8 cellular contexts compared by ENCODE assay signal in genomic region chr1:205774277-205775014, GRCh38. TPM values are rescaled to one million over a fixed set of nuclear protein-coding genes. Genes with fewer than 3 reads are reported as not detected.
DNase-seq lines count a peak whose midpoint lies in the region; ATAC-seq and TF ChIP-seq lines count a peak whose summit lies in the region.

No MANE protein-coding gene starts in this region.

- no peak for DNase-seq in Jurkat, Clone E6-1 (ENCODE audit: low read depth, low spot score)
- DNase-seq in activated CD8-positive, alpha-beta memory T cell treated with anti-CD3 and anti-CD28 coated beads, Interleukin-2, amount 50 U/mL, for 1 hour (ENCODE audit: extremely low read depth): peak; percentile 10
- DNase-seq in transverse colon (peak; percentile 40), NCI-H1105 (lab: John Stamatoyannopoulos, UW) (no peak), mucosa of gallbladder (ENCODE audit: low spot score) (no peak)

- TF ChIP-seq EP300 in neural cell (conservative IDR thresholded peaks at IDR 0.05; ENCODE audit: poor library complexity, severe bottlenecking) (no peak), transverse colon (IDR thresholded peaks at IDR 0.05; ENCODE audit: low read depth) (no peak)

- WGBS in transverse colon (ENCODE audit: low coverage in 1 of 2), 2 donors: 10% methylated on average over 33 of the region's 33 CpGs; no CpG with 5 or more reads in 1 of the 2 donors

- H3K4me3 ChIP-seq in Jurkat, Clone E6-1 (ENCODE audit: low read length): peak overlapping the region; percentile 82
- H3K4me3 ChIP-seq in neural cell (ENCODE audit: low read length): peak overlapping the region; percentile 80
- H3K4me3 ChIP-seq in transverse colon: peak overlapping the region; percentile 39 to 82 (median 66)

- in situ Hi-C loops in transverse colon (cut with MboI; ENCODE audit: low pct_ligation_motif_present in 1 of 4, low pct_unique_long_range_greater_than_20kb in 1 of 4, low sequenced_read_pairs in 3 of 4): loop anchor here (25.0 kb wide), 3 partner anchors 138 to 338 kb away; partner anchors contain the start of gene AVPR1B (in 4 of the 4)

- H3K9me3 ChIP-seq in neural cell (ENCODE audit: low read length): no peaks in the 10 kb centered on the region
- H3K9me3 ChIP-seq in transverse colon: no peaks in the 10 kb centered on the region

- no peaks in the 10 kb centered on the region for H3K9me2 ChIP-seq in neural cell (ENCODE audit: insufficient read depth, low read length)

- H3K4me1 ChIP-seq in transverse colon: peaks cover 0 to 16% (median 4%) of the 10 kb centered on the region in 4 donors

- peak; percentile 16 for TF ChIP-seq POLR2A in GM18526 (IDR thresholded peaks at IDR 0.05; ENCODE audit: extremely low read depth, insufficient read length)
- TF ChIP-seq POLR2A in transverse colon (IDR thresholded peaks at IDR 0.05): no peak

- TF ChIP-seq CTCF in neural cell (IDR thresholded peaks at IDR 0.05; ENCODE audit: poor library complexity, severe bottlenecking) (no peak), transverse colon (IDR thresholded peaks at IDR 0.05) (no peak)

- H3K9ac ChIP-seq in neural cell (ENCODE audit: low read length): peak overlapping the region; percentile 49

- no peaks in the 10 kb centered on the region for H3K79me2 ChIP-seq in neural cell (replicated peaks; ENCODE audit: insufficient read depth, low read length)

- no peak overlapping the region for H3K27ac ChIP-seq in neural cell (ENCODE audit: low read length)
- H3K27ac ChIP-seq in transverse colon: peak overlapping the region; percentile 55 to 78 (median 70)

- peak overlapping the region; percentile 63 for H3K4me2 ChIP-seq in neural cell (ENCODE audit: low read length)

- intact Hi-C loops in transverse colon (cut with DNase I; ENCODE audit: low total_unique reads): no loop called here

- H4K20me1 ChIP-seq in neural cell (ENCODE audit: insufficient read depth): no peaks in the 10 kb centered on the region

- TF ChIP-seq RAD21 in neural cell (conservative IDR thresholded peaks at IDR 0.05): no peak

- H3K36me3 ChIP-seq in neural cell (ENCODE audit: insufficient read depth, low read length) (no peaks in the 10 kb centered on the region), transverse colon (no peaks in the 10 kb centered on the region)

- H3F3A ChIP-seq in neural cell (ENCODE audit: insufficient read depth, low read length, poor library complexity, severe bottlenecking): no peaks in the 10 kb centered on the region

- peaks cover 34% of the 10 kb centered on the region for H3K27me3 ChIP-seq in neural cell (ENCODE audit: insufficient read depth, low read depth, low read length)
- no peaks in the 10 kb centered on the region for H3K27me3 ChIP-seq in transverse colon

- peak; percentile 20 for ATAC-seq in esophagus mucosa

- H2AFZ ChIP-seq in neural cell (ENCODE audit: low read depth, low read length): no peak overlapping the region

TF ChIP-seq in neural cell, 6 proteins besides CTCF, POLR2A, EP300 and RAD21:
- TF ChIP-seq SMC3 (conservative IDR thresholded peaks at IDR 0.05; ENCODE audit: poor library complexity): no peak
- TF ChIP-seq, protein P1, sequence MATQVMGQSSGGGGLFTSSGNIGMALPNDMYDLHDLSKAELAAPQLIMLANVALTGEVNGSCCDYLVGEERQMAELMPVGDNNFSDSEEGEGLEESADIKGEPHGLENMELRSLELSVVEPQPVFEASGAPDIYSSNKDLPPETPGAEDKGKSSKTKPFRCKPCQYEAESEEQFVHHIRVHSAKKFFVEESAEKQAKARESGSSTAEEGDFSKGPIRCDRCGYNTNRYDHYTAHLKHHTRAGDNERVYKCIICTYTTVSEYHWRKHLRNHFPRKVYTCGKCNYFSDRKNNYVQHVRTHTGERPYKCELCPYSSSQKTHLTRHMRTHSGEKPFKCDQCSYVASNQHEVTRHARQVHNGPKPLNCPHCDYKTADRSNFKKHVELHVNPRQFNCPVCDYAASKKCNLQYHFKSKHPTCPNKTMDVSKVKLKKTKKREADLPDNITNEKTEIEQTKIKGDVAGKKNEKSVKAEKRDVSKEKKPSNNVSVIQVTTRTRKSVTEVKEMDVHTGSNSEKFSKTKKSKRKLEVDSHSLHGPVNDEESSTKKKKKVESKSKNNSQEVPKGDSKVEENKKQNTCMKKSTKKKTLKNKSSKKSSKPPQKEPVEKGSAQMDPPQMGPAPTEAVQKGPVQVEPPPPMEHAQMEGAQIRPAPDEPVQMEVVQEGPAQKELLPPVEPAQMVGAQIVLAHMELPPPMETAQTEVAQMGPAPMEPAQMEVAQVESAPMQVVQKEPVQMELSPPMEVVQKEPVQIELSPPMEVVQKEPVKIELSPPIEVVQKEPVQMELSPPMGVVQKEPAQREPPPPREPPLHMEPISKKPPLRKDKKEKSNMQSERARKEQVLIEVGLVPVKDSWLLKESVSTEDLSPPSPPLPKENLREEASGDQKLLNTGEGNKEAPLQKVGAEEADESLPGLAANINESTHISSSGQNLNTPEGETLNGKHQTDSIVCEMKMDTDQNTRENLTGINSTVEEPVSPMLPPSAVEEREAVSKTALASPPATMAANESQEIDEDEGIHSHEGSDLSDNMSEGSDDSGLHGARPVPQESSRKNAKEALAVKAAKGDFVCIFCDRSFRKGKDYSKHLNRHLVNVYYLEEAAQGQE (IDR thresholded peaks at IDR 0.05; ENCODE audit: borderline replicate concordance): no peak
- no peak for TF ChIP-seq EZH2 (IDR thresholded peaks at IDR 0.05; ENCODE audit: borderline replicate concordance, insufficient read depth, low read length, poor library complexity, severe bottlenecking)
- TF ChIP-seq MXI1 (conservative IDR thresholded peaks at IDR 0.05; ENCODE audit: poor library complexity, severe bottlenecking): no peak
- no peak for TF ChIP-seq TAF1 (IDR thresholded peaks at IDR 0.05; ENCODE audit: low read depth)
- TF ChIP-seq POLR2AphosphoS5 (IDR thresholded peaks at IDR 0.05): no peak
TF ChIP-seq in neural cell: peak in this region for 0.

RNA-seq across cellular contexts. Expression of gene RAB29, which starts 0.8 kb away (rescaled TPM):
- 18.6 TPM for polyA plus RNA-seq in Jurkat, Clone E6-1 (2012; ENCODE audit: insufficient read depth, insufficient read length)
- total RNA-seq in esophagus mucosa (7.0 TPM), transverse colon (10 to 100 TPM in 2 of 4 donors, 1 to 10 TPM in 2; 1.1 to 13.9 (median 10.2) TPM), mucosa of gallbladder (30.1 TPM)
- 0.18 and 0.40 TPM in 2 replicates for polyA plus RNA-seq in neural cell
- 0.46 TPM in 1 of 2 replicates, not detected in the other for polyA minus RNA-seq in neural cell

RNA-seq across cellular contexts. Expression of gene NUCKS1, which starts 24.5 kb away (rescaled TPM):
- polyA plus RNA-seq in Jurkat, Clone E6-1 (2012; ENCODE audit: insufficient read depth, insufficient read length): 172 TPM
- 99.3 TPM for total RNA-seq in esophagus mucosa
- 116 and 134 TPM in 2 replicates for polyA plus RNA-seq in neural cell
- 197 and 216 TPM in 2 replicates for polyA minus RNA-seq in neural cell
- total RNA-seq in transverse colon: 10 to 100 TPM; 21.7 to 45.7 (median 35.1) TPM
- total RNA-seq in mucosa of gallbladder: 133 TPM

RNA-seq across cellular contexts. Expression of gene SLC41A1, which starts 38.6 kb away (rescaled TPM):
- 21.8 TPM for polyA plus RNA-seq in Jurkat, Clone E6-1 (2012; ENCODE audit: insufficient read depth, insufficient read length)
- total RNA-seq in esophagus mucosa: 7.2 TPM
- 3.4 and 4.2 TPM in 2 replicates for polyA plus RNA-seq in neural cell
- polyA minus RNA-seq in neural cell: 8.8 and 11.5 TPM in 2 replicates
- total RNA-seq in transverse colon: 1 to 10 TPM; 5.1 to 7.0 (median 5.6) TPM
- 40.5 TPM for total RNA-seq in mucosa of gallbladder

Comparison
In these comparisons a context has a peak if more than half of its experiments do, and no peak if none do; other contexts are left out.
1. DNase-seq: peak in activated CD8-positive, alpha-beta memory T cell treated with anti-CD3 and anti-CD28 coated beads, Interleukin-2, amount 50 U/mL, for 1 hour (single experiment) and transverse colon (single experiment); none in Jurkat, Clone E6-1 (single experiment), NCI-H1105 (single experiment) and mucosa of gallbladder (single experiment).
2. Peak in every context shown above with its lines, with median percentiles within 50 percentile points of each other: H3K4me3 ChIP-seq.